ENCODE assay signal across 18 cellular contexts in the genomic region with DNA sequence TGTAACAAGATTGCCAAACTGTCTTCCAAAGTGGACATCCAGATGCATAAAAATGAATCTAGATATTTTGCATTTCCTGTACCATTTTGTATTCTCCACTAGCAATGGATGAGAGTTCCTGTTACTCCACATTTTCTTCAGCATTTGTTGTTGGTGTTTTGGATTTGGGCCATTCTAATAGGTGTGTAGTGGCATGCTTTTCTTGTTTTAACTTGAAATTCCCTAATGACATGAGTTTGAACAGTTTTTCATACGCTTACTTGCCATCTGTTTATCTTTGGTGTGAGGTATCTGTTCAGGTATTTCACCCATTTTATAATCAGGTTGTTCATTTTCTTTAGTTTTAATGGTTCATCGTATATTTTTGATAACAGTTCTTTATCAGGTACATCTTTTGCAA.
DNase-seq lines count a peak whose midpoint lies in the region; ATAC-seq, FAIRE-seq and TF ChIP-seq lines count a peak whose summit lies in the region.
"Had no signal": no experiment of that assay in that cellular context is flagged by ENCODE, and none has a peak within 500 bp of the region (broad histone marks: within the 10 kb centered on the region; RNA-seq: fewer than 3 reads in every experiment).

No MANE protein-coding gene starts in this region.

- CTCF ChIA-PET in mammary epithelial cell (lab: Charles Lee; ENCODE audit: low non-redundant PET): no interaction called here
- CTCF ChIA-PET in MCF 10A (lab: Yijun Ruan, JAX): interaction anchor here (0.7 to 2.1 kb wide), 3 partner anchors 814 to 959 kb away, joined by 3 to 5 read pairs (median 4); no protein-coding TSS in a partner anchor
- CTCF ChIA-PET in naive thymus-derived CD4-positive, alpha-beta T cell (lab: Charles Lee): no interaction called here

- H3K9ac ChIP-seq in mammary epithelial cell (ENCODE audit: insufficient read depth, low read length): no peak overlapping the region

- no peak overlapping the region for H3K27ac Mint-ChIP-seq in MCF 10A (ENCODE audit: low read depth, unreplicated experiment)
- peak overlapping the region; percentile 12 for H3K27ac Mint-ChIP-seq in memory B cell
- H3K27ac Mint-ChIP-seq in naive thymus-derived CD4-positive, alpha-beta T cell: no peak overlapping the region
- H3K27ac Mint-ChIP-seq: GM23338 had no signal

- H3K36me3 ChIP-seq in mammary epithelial cell (ENCODE audit: insufficient read depth, low read length): no peaks in the 10 kb centered on the region
- H3K36me3 ChIP-seq in naive thymus-derived CD4-positive, alpha-beta T cell (ENCODE audit: control insufficient read depth in 2 of 3, insufficient read depth in 3 of 3, low read length in 3 of 3): no peaks in the 10 kb centered on the region

- no peak for ATAC-seq in memory B cell (ENCODE audit: low read depth)
- ATAC-seq in naive thymus-derived CD4-positive, alpha-beta T cell: no peak
- ATAC-seq: GM23338 had no signal

- no peaks in the 10 kb centered on the region for H3K9me3 ChIP-seq in mammary epithelial cell (replicated peaks; ENCODE audit: insufficient read depth, low read length)
- no peaks in the 10 kb centered on the region for H3K9me3 ChIP-seq in naive thymus-derived CD4-positive, alpha-beta T cell (ENCODE audit: control insufficient read depth in 2 of 3, low read length in 3 of 3)
- H3K9me3 ChIP-seq: HAP-1 had no signal

- H3K27ac ChIP-seq in mammary epithelial cell (ENCODE audit: insufficient read depth, low read depth, low read length): no peak overlapping the region
- H3K27ac ChIP-seq in epithelial cell of prostate: peak overlapping the region; percentile 44
- no peak overlapping the region for H3K27ac ChIP-seq in naive thymus-derived CD4-positive, alpha-beta T cell (ENCODE audit: low read depth, low read length)

- no peaks in the 10 kb centered on the region for H3K27me3 ChIP-seq in mammary epithelial cell (ENCODE audit: insufficient read depth, low read length)
- H3K27me3 ChIP-seq in naive thymus-derived CD4-positive, alpha-beta T cell (ENCODE audit: control insufficient read depth in 2 of 2, insufficient read depth in 2 of 2, low read length in 2 of 2): no peaks in the 10 kb centered on the region

- H4K20me1 ChIP-seq in mammary epithelial cell (ENCODE audit: insufficient read depth, low read length): no peaks in the 10 kb centered on the region

- H3K9me3 Mint-ChIP-seq in MCF 10A (ENCODE audit: unreplicated experiment): peaks cover 9% of the 10 kb centered on the region
- no peaks in the 10 kb centered on the region for H3K9me3 Mint-ChIP-seq in memory B cell
- no peaks in the 10 kb centered on the region for H3K9me3 Mint-ChIP-seq in naive thymus-derived CD4-positive, alpha-beta T cell
- H3K9me3 Mint-ChIP-seq: CD4-positive, alpha-beta memory T cell; GM23338; HFFc6 had no signal

- H3K27me3 Mint-ChIP-seq in MCF 10A (ENCODE audit: insufficient read depth, unreplicated experiment) (no peaks in the 10 kb centered on the region), memory B cell (no peaks in the 10 kb centered on the region)
- H3K27me3 Mint-ChIP-seq in naive thymus-derived CD4-positive, alpha-beta T cell: no peaks in the 10 kb centered on the region
- H3K27me3 Mint-ChIP-seq: CD4-positive, alpha-beta memory T cell had no signal

- peak; percentile 75 for FAIRE-seq in H54 (lab: Jason Lieb, UNC)
- FAIRE-seq: G401.6 had no signal

- TF ChIP-seq POLR2A in H54 (IDR thresholded peaks at IDR 0.05; ENCODE audit: low read depth, low read length) (no peak), lower leg skin (IDR thresholded peaks at IDR 0.05) (no peak)

- H3K4me1 Mint-ChIP-seq in MCF 10A (ENCODE audit: insufficient read depth, unreplicated experiment) (peaks cover 23% of the 10 kb centered on the region), memory B cell (peaks cover 18% of the 10 kb centered on the region)
- peaks cover 5 to 18% (median 11%) of the 10 kb centered on the region in 7 donors for H3K4me1 Mint-ChIP-seq in naive thymus-derived CD4-positive, alpha-beta T cell

- H3K36me3 Mint-ChIP-seq in MCF 10A (ENCODE audit: insufficient read depth, unreplicated experiment) (peaks cover 5% of the 10 kb centered on the region), memory B cell (no peaks in the 10 kb centered on the region)
- peaks cover 0 to 5% (median 0%) of the 10 kb centered on the region in 5 donors for H3K36me3 Mint-ChIP-seq in naive thymus-derived CD4-positive, alpha-beta T cell
- H3K36me3 Mint-ChIP-seq: CD4-positive, alpha-beta memory T cell had no signal

- intact Hi-C loops in mammary epithelial cell (cut with micrococcal nuclease) (no loop called here), MCF 10A (cut with micrococcal nuclease) (no loop called here), lower leg skin (cut with DNase I; ENCODE audit: low total_unique reads) (no loop called here)
- intact Hi-C loops in naive thymus-derived CD4-positive, alpha-beta T cell (cut with micrococcal nuclease): loop anchor here in 1 of 2 donors (10.0 kb wide), 1 partner anchor 329 kb away; no protein-coding TSS in a partner anchor

- H2AFZ ChIP-seq in mammary epithelial cell (ENCODE audit: low read depth, low read length): no peak overlapping the region
- H2AFZ ChIP-seq: GM23338 had no signal

- H3K79me2 ChIP-seq in mammary epithelial cell (ENCODE audit: insufficient read depth, low read length): peaks cover 73% of the 10 kb centered on the region

- H3K4me1 ChIP-seq in mammary epithelial cell (ENCODE audit: insufficient read depth, low read length): peaks cover 7% of the 10 kb centered on the region
- no peaks in the 10 kb centered on the region for H3K4me1 ChIP-seq in naive thymus-derived CD4-positive, alpha-beta T cell (ENCODE audit: control insufficient read depth in 2 of 2, insufficient read depth in 2 of 2, low read length in 2 of 2)

- H3K4me3 Mint-ChIP-seq in MCF 10A (ENCODE audit: unreplicated experiment): no peak overlapping the region
- H3K4me3 Mint-ChIP-seq in memory B cell: no peak overlapping the region
- H3K4me3 Mint-ChIP-seq in naive thymus-derived CD4-positive, alpha-beta T cell: no peak overlapping the region
- H3K4me3 Mint-ChIP-seq: CD4-positive, alpha-beta memory T cell; GM23338; HFFc6 had no signal

- BruUV-seq in mammary epithelial cell (replicated peaks; lab: Mats Ljungman, UMichigan): no TSS peak
- BruUV-seq in MCF 10A (replicated peaks; lab: Mats Ljungman, UMichigan): no TSS peak

- no peak overlapping the region for H3K4me2 ChIP-seq in mammary epithelial cell (ENCODE audit: insufficient read depth, low read depth, low read length)
- H3K4me2 ChIP-seq: GM23338 had no signal

- H3K4me3 ChIP-seq in mammary epithelial cell (replicated peaks in 1 of 3; ENCODE audit: insufficient read depth in 1 of 3, low read depth in 2 of 3, low read length in 3 of 3) (no peak overlapping the region), lower leg skin (ENCODE audit: low read depth, poor library complexity, severe bottlenecking) (no peak overlapping the region)
- no peak overlapping the region for H3K4me3 ChIP-seq in naive thymus-derived CD4-positive, alpha-beta T cell (ENCODE audit: low read length)
- H3K4me3 ChIP-seq: GM23338, HAP-1 had no signal

- dilution Hi-C loops in mammary epithelial cell (cut with HindIII; ENCODE audit: low sequenced_read_pairs): no loop called here

- TF ChIP-seq CTCF in mammary epithelial cell (conservative IDR thresholded peaks at IDR 0.05 in 1 of 2, IDR thresholded peaks at IDR 0.05 in 1 of 2; ENCODE audit: extremely low read depth in 1 of 2, insufficient read depth in 1 of 2, low read depth in 1 of 2, low read length in 2 of 2) (no peak), MCF 10A (IDR thresholded peaks at IDR 0.05; ENCODE audit: unreplicated experiment) (no peak), lower leg skin (IDR thresholded peaks at IDR 0.05) (no peak)

- in situ Hi-C loops in mammary epithelial cell (cut with MboI; ENCODE audit: low sequenced_read_pairs in 2 of 2): loop anchor here (10.0 to 25.0 kb wide), 3 partner anchors 692 to 929 kb away; no protein-coding TSS in a partner anchor

- peak; percentile 47 for DNase-seq in mammary epithelial cell
- no peak for DNase-seq in MCF 10A (ENCODE audit: unreplicated experiment)
- no peak for DNase-seq in H54 (ENCODE audit: insufficient read length, low spot score)
- no peak for DNase-seq in epithelial cell of prostate (ENCODE audit: low read depth, low spot score)
- DNase-seq in memory B cell (ENCODE audit: low spot score in 2 of 2): no peak
- no peak for DNase-seq in lower leg skin (ENCODE audit: low spot score in 2 of 2)
- no peak for DNase-seq in hypothalamus (lab: John Stamatoyannopoulos, UW)
- DNase-seq in naive thymus-derived CD4-positive, alpha-beta T cell: no peak
- DNase-seq: C1 segment of cervical spinal cord; Calu3; CD4-positive, alpha-beta memory T cell; COR-L47; DMS153; DND-41; HFFc6 had no signal

- WGBS in mammary epithelial cell (ENCODE audit: low coverage, missing lambda C conversion rate): 56% methylated on average over 2 of the region's 2 CpGs
- 60 to 71% methylated on average over 2 of the region's 2 CpGs for WGBS in lower leg skin, 2 donors

- POLR2A ChIA-PET in MCF 10A (lab: Yijun Ruan, JAX): interaction anchor here (0.7 kb wide), 1 partner anchor 1946 kb away, joined by 3 read pairs; no protein-coding TSS in a partner anchor
- POLR2A ChIA-PET in naive thymus-derived CD4-positive, alpha-beta T cell (lab: Charles Lee): no interaction called here
